Comparison of ENCODE assay signal across 21 cellular contexts in the genomic region with DNA sequence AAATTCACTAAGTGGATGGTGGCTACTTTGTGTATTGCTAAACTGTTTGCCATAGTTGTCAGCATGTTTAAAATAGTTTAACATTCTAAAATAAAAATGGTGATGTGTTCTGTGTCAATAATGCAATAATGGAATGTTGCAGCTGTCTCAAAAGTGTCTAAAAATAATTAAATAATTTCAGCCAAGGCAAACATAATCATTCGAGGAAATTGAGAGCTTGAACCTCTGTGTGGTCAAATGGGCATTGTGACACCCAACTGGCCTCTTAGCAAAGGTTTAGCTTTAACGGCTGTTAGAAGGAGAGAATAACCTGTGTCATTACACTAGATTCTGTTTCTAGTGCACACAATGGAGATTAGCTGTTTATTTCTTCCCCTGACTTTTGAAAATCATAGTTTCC.
"Had no signal": no experiment of that assay in that cellular context is flagged by ENCODE, and none has a peak within 500 bp of the region (broad histone marks: within the 10 kb centered on the region; RNA-seq: fewer than 3 reads in every experiment).

No MANE protein-coding gene starts in this region.

- DNase-seq: IMR-90, Karpas-422, KG1, MV-4-11, NCI-H1092, NCI-H1105 treated with DMSO at 0.1 percent for 48 hours, NCI-H1417 treated with DMSO at 0.1 percent for 48 hours, NCI-H187, NCI-H2029, NCI-H2171 treated with DMSO at 0.1 percent for 48 hours, NCI-H345, NCI-H446 treated with DMSO at 0.1 percent for 48 hours, NCI-H510A treated with DMSO at 0.1 percent for 48 hours, NCI-H526, NCI-H82, PC-3, SHP77 had no signal

- H3K27ac ChIP-seq: RWPE1 had no signal

- ATAC-seq: HepG2, Panc1, PC-3, SK-N-SH treated with all-trans-retinoic acid at 6 μM for 48 hours had no signal
